Comparison of ENCODE assay signal across 8 cellular contexts in genomic region chr15:40382580-40383456, GRCh38. TPM values are rescaled to one million over a fixed set of nuclear protein-coding genes. Genes with fewer than 3 reads are reported as not detected.
DNase-seq lines count a peak whose midpoint lies in the region; ATAC-seq and TF ChIP-seq lines count a peak whose summit lies in the region.

KNSTRN (plus strand) TSS chr15:40382721; CDS start chr15:40382836, 115 bp downstream.

- H3K4me1 Mint-ChIP-seq in activated naive CD8-positive, alpha-beta T cell treated with anti-CD3 and anti-CD28 coated beads, Interleukin-2, amount 10 ng/mL, durations not matched to agents 7 days and 5 days, result peaks cover 23% of the 10 kb centered on the region

- peaks cover 8% of the 10 kb centered on the region for H3K27me3 Mint-ChIP-seq in activated naive CD8-positive, alpha-beta T cell treated with anti-CD3 and anti-CD28 coated beads, Interleukin-2, amount 10 ng/mL, durations not matched to agents 7 days and 5 days

- H3K4me3 ChIP-seq in GM12865 (ENCODE audit: low read depth, low read length) (peak within 1 kb of the TSS; percentile 92), cardiac muscle cell (peak within 1 kb of the TSS; percentile 53), parathyroid adenoma (ENCODE audit: low read depth, low read length) (peak within 1 kb of the TSS; percentile 71), tibial artery (peak within 1 kb of the TSS; percentile 70 to 74)

- H2AFZ ChIP-seq in parathyroid adenoma, result peak within 1 kb of the TSS; percentile 93

- H3K79me2 ChIP-seq in parathyroid adenoma, result no peaks in the 10 kb centered on the region

- H3K36me3 Mint-ChIP-seq in activated naive CD8-positive, alpha-beta T cell treated with anti-CD3 and anti-CD28 coated beads, Interleukin-2, amount 10 ng/mL, durations not matched to agents 7 days and 5 days, result peaks cover 35% of the 10 kb centered on the region

- no peaks in the 10 kb centered on the region for H3K9me3 Mint-ChIP-seq in activated naive CD8-positive, alpha-beta T cell treated with anti-CD3 and anti-CD28 coated beads, Interleukin-2, amount 10 ng/mL, durations not matched to agents 7 days and 5 days

- peak within 1 kb of the TSS; percentile 59 for H3K27ac ChIP-seq in cardiac muscle cell
- H3K27ac ChIP-seq in parathyroid adenoma, result no peak within 1 kb of the TSS
- H3K27ac ChIP-seq in tibial artery, result peak within 1 kb of the TSS in 1 of 2 donors; percentile 48

- no peaks in the 10 kb centered on the region for H3K27me3 ChIP-seq in cardiac muscle cell
- H3K27me3 ChIP-seq in parathyroid adenoma (ENCODE audit: control insufficient read depth, insufficient read depth, low read length), result no peaks in the 10 kb centered on the region
- H3K27me3 ChIP-seq in tibial artery, result no peaks in the 10 kb centered on the region

- H3K4me2 ChIP-seq in parathyroid adenoma (ENCODE audit: low read length), result peak within 1 kb of the TSS; percentile 58

- H3K9me3 ChIP-seq in cardiac muscle cell (ENCODE audit: low read depth), result no peaks in the 10 kb centered on the region
- H3K9me3 ChIP-seq in parathyroid adenoma (ENCODE audit: control insufficient read depth, low read length), result no peaks in the 10 kb centered on the region
- H3K9me3 ChIP-seq in tibial artery, result no peaks in the 10 kb centered on the region

- POLR2A ChIA-PET in activated naive CD8-positive, alpha-beta T cell treated with anti-CD3 and anti-CD28 coated beads, Interleukin-2, amount 10 ng/mL, durations not matched to agents 7 days and 5 days (lab: Charles Lee), result interaction anchor here (1.0 to 3.3 kb wide), 5 partner anchors 10 to 36 kb away, joined by 3 to 31 read pairs (median 4); partner anchors contain the start of genes DISP2 and IVD

- TF ChIP-seq CTCF in GM12865 (IDR thresholded peaks at IDR 0.05; ENCODE audit: insufficient read depth, low read depth, low read length, missing control alignments), result no peak
- no peak for TF ChIP-seq CTCF in cardiac muscle cell (IDR thresholded peaks at IDR 0.05; ENCODE audit: low read depth, low read length)
- TF ChIP-seq CTCF in parathyroid adenoma (IDR thresholded peaks at IDR 0.05), result no peak
- no peak for TF ChIP-seq CTCF in tibial artery (IDR thresholded peaks at IDR 0.05)

- H3K4me3 Mint-ChIP-seq in activated naive CD8-positive, alpha-beta T cell treated with anti-CD3 and anti-CD28 coated beads, Interleukin-2, amount 10 ng/mL, durations not matched to agents 7 days and 5 days, result peak within 1 kb of the TSS; percentile 99

- peak within 1 kb of the TSS; percentile 93 for H3K27ac Mint-ChIP-seq in activated naive CD8-positive, alpha-beta T cell treated with anti-CD3 and anti-CD28 coated beads, Interleukin-2, amount 10 ng/mL, durations not matched to agents 7 days and 5 days

- H3K36me3 ChIP-seq in cardiac muscle cell (peaks cover 14% of the 10 kb centered on the region), parathyroid adenoma (ENCODE audit: control insufficient read depth, insufficient read depth, low read length) (no peaks in the 10 kb centered on the region), tibial artery (peaks cover 0 to 15% (median 14%) of the 10 kb centered on the region in 3 donors)

- DNase-seq in GM12865 (ENCODE audit: low read depth), result peak; percentile 96
- peak; percentile 60 for DNase-seq in NCI-H1417 treated with DMSO at 0.1 percent for 48 hours (lab: John Stamatoyannopoulos, UW)
- DNase-seq in SW 1271 (lab: John Stamatoyannopoulos, UW), result peak; percentile 67 to 82
- peak; percentile 86 for DNase-seq in activated naive CD8-positive, alpha-beta T cell treated with anti-CD3 and anti-CD28 coated beads, Interleukin-2, amount 10 ng/mL, durations not matched to agents 7 days and 5 days
- DNase-seq in cardiac muscle cell (ENCODE audit: low read depth in 1 of 2, low spot score in 1 of 2), result peak; percentile 95 to 96
- peak; percentile 92 to 93 for DNase-seq in tibial artery

- peak; percentile 85 for ATAC-seq in HG02763 (IDR thresholded peaks at IDR 0.05; ENCODE audit: unreplicated experiment)
- ATAC-seq in activated naive CD8-positive, alpha-beta T cell treated with anti-CD3 and anti-CD28 coated beads, Interleukin-2, amount 10 ng/mL, durations not matched to agents 7 days and 5 days (ENCODE audit: low read depth), result peak; percentile 97

- H3K4me1 ChIP-seq in cardiac muscle cell (ENCODE audit: low read depth) (no peaks in the 10 kb centered on the region), parathyroid adenoma (no peaks in the 10 kb centered on the region), tibial artery (peaks cover 0 to 34% (median 19%) of the 10 kb centered on the region in 4 donors)

- intact Hi-C loops in tibial artery (cut with DNase I; ENCODE audit: low total_unique reads), result no loop called here

- no peak within 1 kb of the TSS for H3K9ac ChIP-seq in parathyroid adenoma

RNA-seq across cellular contexts. Expression of gene KNSTRN, which starts in this region (rescaled TPM):
- 10 to 100 TPM; 47.0 to 49.5 TPM for total RNA-seq in activated naive CD8-positive, alpha-beta T cell treated with anti-CD3 and anti-CD28 coated beads, Interleukin-2, amount 10 ng/mL, durations not matched to agents 7 days and 5 days
- 25.6 and 84.3 TPM in 2 replicates for total RNA-seq in cardiac muscle cell
- 23.0 and 76.5 TPM in 2 replicates for polyA plus RNA-seq in cardiac muscle cell
